Comparison of ENCODE assay signal across 10 cellular contexts in the genomic region with DNA sequence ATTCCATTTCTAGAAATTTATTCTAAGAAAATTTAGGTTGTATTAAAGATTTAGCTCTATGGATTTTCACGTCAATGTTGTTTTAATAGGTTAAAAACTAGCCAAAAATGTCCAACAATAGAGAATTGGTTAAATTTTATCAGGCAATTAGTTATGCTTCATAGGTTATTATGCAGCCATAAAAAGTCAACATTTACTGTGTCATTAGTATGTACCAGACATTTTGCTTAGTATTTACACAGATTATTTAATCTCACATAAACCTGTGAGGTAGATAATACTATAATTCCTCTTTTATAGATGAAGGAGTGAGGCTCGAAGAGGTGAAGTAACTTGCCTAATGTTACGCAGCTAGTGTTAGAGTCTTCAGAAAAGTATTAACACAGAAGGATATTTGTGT. TPM values are rescaled to one million over a fixed set of nuclear protein-coding genes. Genes with fewer than 3 reads are reported as not detected.
DNase-seq lines count a peak whose midpoint lies in the region; ATAC-seq and TF ChIP-seq lines count a peak whose summit lies in the region.
"Had no signal": no experiment of that assay in that cellular context is flagged by ENCODE, and none has a peak within 500 bp of the region (broad histone marks: within the 10 kb centered on the region; RNA-seq: fewer than 3 reads in every experiment).

No MANE protein-coding gene starts in this region.

- WGBS in esophagus squamous epithelium, 2 donors, result 60 to 62% methylated on average over 3 of the region's 3 CpGs

- H3K27ac Mint-ChIP-seq in CD4-positive, alpha-beta memory T cell, result peak overlapping the region in 2 of 7 donors; percentile 97 to 99
- H3K27ac Mint-ChIP-seq in effector memory CD8-positive, alpha-beta T cell, result peak overlapping the region in 1 of 2 donors; percentile 98
- H3K27ac Mint-ChIP-seq in neural crest cell (ENCODE audit: unreplicated experiment), result no peak overlapping the region

- ATAC-seq in effector memory CD8-positive, alpha-beta T cell (replicated peaks), result no peak
- ATAC-seq: activated naive CD4-positive, alpha-beta T cell treated with anti-CD3 and anti-CD28 coated beads, Interleukin-2, amount 50 U/mL, for 72 hours had no signal

- no peak overlapping the region for H3K27ac ChIP-seq in CD4-positive, alpha-beta memory T cell (ENCODE audit: low read depth, low read length)
- H3K27ac ChIP-seq in esophagus squamous epithelium, result no peak overlapping the region

- H3K9me3 Mint-ChIP-seq in CD4-positive, alpha-beta memory T cell, result no peaks in the 10 kb centered on the region
- H3K9me3 Mint-ChIP-seq in effector memory CD8-positive, alpha-beta T cell, result no peaks in the 10 kb centered on the region
- no peaks in the 10 kb centered on the region for H3K9me3 Mint-ChIP-seq in neural crest cell
- H3K9me3 Mint-ChIP-seq: activated naive CD4-positive, alpha-beta T cell treated with anti-CD3 and anti-CD28 coated beads, Interleukin-2, amount 50 U/mL, for 72 hours had no signal

- intact Hi-C loops in CD4-positive, alpha-beta memory T cell (cut with micrococcal nuclease), result no loop called here
- intact Hi-C loops in esophagus squamous epithelium (cut with DNase I), result no loop called here

- H3K27me3 Mint-ChIP-seq in CD4-positive, alpha-beta memory T cell, result no peaks in the 10 kb centered on the region
- no peaks in the 10 kb centered on the region for H3K27me3 Mint-ChIP-seq in effector memory CD8-positive, alpha-beta T cell
- no peaks in the 10 kb centered on the region for H3K27me3 Mint-ChIP-seq in neural crest cell (ENCODE audit: low read depth)

- TF ChIP-seq CTCF in LNCaP clone FGC (IDR thresholded peaks at IDR 0.05; ENCODE audit: control insufficient read depth, extremely low read depth, insufficient read depth), result no peak
- no peak for TF ChIP-seq CTCF in neural crest cell (conservative IDR thresholded peaks at IDR 0.05)
- no peak for TF ChIP-seq CTCF in esophagus squamous epithelium (IDR thresholded peaks at IDR 0.05)

- H3K4me3 Mint-ChIP-seq in CD4-positive, alpha-beta memory T cell, result peak overlapping the region; percentile 36 to 99 (median 97)
- peak overlapping the region; percentile 91 to 96 for H3K4me3 Mint-ChIP-seq in effector memory CD8-positive, alpha-beta T cell
- H3K4me3 Mint-ChIP-seq in neural crest cell, result peak overlapping the region; percentile 96

- H3K4me3 ChIP-seq in CD4-positive, alpha-beta memory T cell (ENCODE audit: low read length in 2 of 2), result no peak overlapping the region
- peak overlapping the region; percentile 88 for H3K4me3 ChIP-seq in LNCaP clone FGC (ENCODE audit: low read depth, low read length)
- peak overlapping the region in 2 of 4 donors; percentile 91 to 96 for H3K4me3 ChIP-seq in esophagus squamous epithelium

- POLR2A ChIA-PET in CD4-positive, alpha-beta memory T cell (lab: Charles Lee; ENCODE audit: partially characterized antibody), result no interaction called here

- CTCF ChIA-PET in CD4-positive, alpha-beta memory T cell (lab: Charles Lee; ENCODE audit: partially characterized antibody), result interaction anchor here (1.5 kb wide), 1 partner anchor 10 kb away, joined by 3 read pairs; no protein-coding TSS in a partner anchor

- peaks cover 0 to 26% of the 10 kb centered on the region in 2 donors for H3K36me3 Mint-ChIP-seq in CD4-positive, alpha-beta memory T cell
- peaks cover 24% of the 10 kb centered on the region for H3K36me3 Mint-ChIP-seq in effector memory CD8-positive, alpha-beta T cell (ENCODE audit: insufficient read depth)
- no peaks in the 10 kb centered on the region for H3K36me3 Mint-ChIP-seq in neural crest cell (ENCODE audit: low read depth)

- no peaks in the 10 kb centered on the region for H3K36me3 ChIP-seq in CD4-positive, alpha-beta memory T cell (ENCODE audit: insufficient read depth, low read length)
- H3K36me3 ChIP-seq in esophagus squamous epithelium, result no peaks in the 10 kb centered on the region

- no peak for DNase-seq in CD4-positive, alpha-beta memory T cell
- DNase-seq in LNCaP clone FGC (ENCODE audit: low read depth), result peak; percentile 17
- no peak for DNase-seq in effector memory CD8-positive, alpha-beta T cell
- no peak for DNase-seq in neural crest cell (ENCODE audit: low read depth, low spot score)
- DNase-seq in nucleus accumbens (lab: John Stamatoyannopoulos, UW), result no peak
- no peak for DNase-seq in MV-4-11 (lab: John Stamatoyannopoulos, UW)
- DNase-seq in dermis blood vessel endothelial cell, result no peak
- DNase-seq in esophagus squamous epithelium (lab: John Stamatoyannopoulos, UW), result no peak
- DNase-seq: H7 had no signal

- peaks cover 73% of the 10 kb centered on the region for H3K4me1 ChIP-seq in CD4-positive, alpha-beta memory T cell (ENCODE audit: insufficient read depth, low read length)
- peaks cover 6 to 70% (median 41%) of the 10 kb centered on the region in 3 donors for H3K4me1 ChIP-seq in esophagus squamous epithelium

- H3K4me1 Mint-ChIP-seq in CD4-positive, alpha-beta memory T cell, result peaks cover 44 to 71% (median 58%) of the 10 kb centered on the region in 4 donors
- peaks cover 49 to 64% of the 10 kb centered on the region in 2 donors for H3K4me1 Mint-ChIP-seq in effector memory CD8-positive, alpha-beta T cell (ENCODE audit: low read depth in 2 of 2)
- peaks cover 31% of the 10 kb centered on the region for H3K4me1 Mint-ChIP-seq in neural crest cell

- TF ChIP-seq POLR2A in esophagus squamous epithelium (IDR thresholded peaks at IDR 0.05), result no peak

- H3K9me3 ChIP-seq in CD4-positive, alpha-beta memory T cell (ENCODE audit: control insufficient read depth in 1 of 2, low read length in 2 of 2), result no peaks in the 10 kb centered on the region
- H3K9me3 ChIP-seq in esophagus squamous epithelium, result no peaks in the 10 kb centered on the region

- H3K27me3 ChIP-seq in CD4-positive, alpha-beta memory T cell (ENCODE audit: insufficient read depth, low read length), result no peaks in the 10 kb centered on the region
- H3K27me3 ChIP-seq in esophagus squamous epithelium, result no peaks in the 10 kb centered on the region

RNA-seq across cellular contexts. Expression of a gene that starts 1.9 kb away (rescaled TPM):
- 10 to 100 TPM; 66.6 to 75.7 TPM for total RNA-seq in CD4-positive, alpha-beta memory T cell
- 10 to 100 TPM in 1 of 2 donors, 1 to 10 TPM in 1; 2.4 to 39.5 TPM for polyA plus RNA-seq in CD4-positive, alpha-beta memory T cell
- total RNA-seq in neural crest cell (39.0 and 44.0 TPM in 2 replicates), dermis blood vessel endothelial cell (65.3 and 71.3 TPM in 2 replicates), esophagus squamous epithelium (10 to 100 TPM; 47.2 to 98.6 (median 76.8) TPM)
